Comparison of ENCODE assay signal across 24 cellular contexts in the genomic region with DNA sequence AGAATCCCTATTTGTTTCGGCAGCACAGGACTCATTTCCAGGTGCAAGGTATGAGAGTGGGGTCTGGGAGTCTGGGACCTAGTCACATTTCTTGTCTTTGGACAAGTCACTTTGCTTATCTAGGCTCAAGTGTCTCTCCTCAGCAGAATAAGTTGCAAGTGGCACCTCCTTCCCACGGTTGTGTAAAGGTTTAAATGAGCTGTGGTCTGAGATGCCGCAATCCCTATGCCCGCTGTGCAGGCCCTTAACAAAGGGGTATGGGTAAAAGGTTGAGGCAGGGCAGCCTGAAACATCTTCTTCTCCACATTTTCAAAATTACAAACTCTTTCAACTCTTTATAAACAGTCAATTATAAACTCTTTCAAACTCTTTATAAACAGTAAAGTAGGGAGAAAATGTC.
"Had no signal": no experiment of that assay in that cellular context is flagged by ENCODE, and none has a peak within 500 bp of the region (broad histone marks: within the 10 kb centered on the region; RNA-seq: fewer than 3 reads in every experiment).

No MANE protein-coding gene starts in this region.

- H3K27me3 Mint-ChIP-seq: central memory CD8-positive, alpha-beta T cell had no signal

- H3K9me3 ChIP-seq: gastroesophageal sphincter, suprapubic skin, upper lobe of right lung had no signal

- H3K27ac Mint-ChIP-seq: activated naive CD4-positive, alpha-beta T cell treated with anti-CD3 and anti-CD28 coated beads, Interleukin-2, amount 50 U/mL, for 72 hours; activated T-cell treated with anti-CD3 and anti-CD28 coated beads, Interleukin-2, amount 50 U/mL, for 72 hours; naive thymus-derived CD8-positive, alpha-beta T cell had no signal

- H3K36me3 Mint-ChIP-seq: activated naive CD4-positive, alpha-beta T cell treated with anti-CD3 and anti-CD28 coated beads, Interleukin-2, amount 50 U/mL, for 72 hours had no signal

- DNase-seq: activated CD4-positive, alpha-beta T cell treated with anti-CD3 and anti-CD28 coated beads for 4 hours; activated CD4-positive, alpha-beta T cell treated with anti-CD3 and anti-CD28 coated beads, Interleukin-2, amount 50 U/mL, for 4 hours; activated naive CD4-positive, alpha-beta T cell; activated T-cell treated with anti-CD3 and anti-CD28 coated beads for 4 hours; activated T-cell treated with anti-CD3 and anti-CD28 coated beads, Interleukin-2, amount 50 U/mL, for 72 hours; anterior cingulate cortex; effector memory CD4-positive, alpha-beta T cell; left cardiac atrium; midbrain; naive thymus-derived CD8-positive, alpha-beta T cell; occipital lobe; stimulated activated CD4-positive, alpha-beta T cell treated with anti-CD3 and anti-CD28 coated beads, Interleukin-15, amount 100 ng/mL, for 24 hours; stimulated activated CD4-positive, alpha-beta T cell treated with anti-CD3 and anti-CD28 coated beads, Interleukin-2, amount 100 ng/mL, for 24 hours; stimulated activated naive CD4-positive, alpha-beta T cell; tibial artery; upper lobe of right lung had no signal

- ATAC-seq: activated naive CD4-positive, alpha-beta T cell treated with anti-CD3 and anti-CD28 coated beads, Interleukin-2, amount 50 U/mL, for 72 hours; activated T-cell treated with anti-CD3 and anti-CD28 coated beads, Interleukin-2, amount 50 U/mL, for 72 hours; gastroesophageal sphincter; left cardiac atrium; naive thymus-derived CD8-positive, alpha-beta T cell; upper lobe of right lung had no signal

- H3K27ac ChIP-seq: hepatocyte, right atrium auricular region, suprapubic skin, tibial artery, upper lobe of right lung, VCaP had no signal

- H3K36me3 ChIP-seq: gastroesophageal sphincter, right atrium auricular region, suprapubic skin, tibial artery, upper lobe of right lung had no signal

- H3K9me3 Mint-ChIP-seq: activated T-cell treated with anti-CD3 and anti-CD28 coated beads, Interleukin-2, amount 50 U/mL, for 72 hours; central memory CD8-positive, alpha-beta T cell had no signal

- H3K4me3 ChIP-seq: gastroesophageal sphincter, hepatocyte, right atrium auricular region, suprapubic skin, tibial artery, upper lobe of right lung had no signal

- H3K27me3 ChIP-seq: gastroesophageal sphincter, hepatocyte, right atrium auricular region, suprapubic skin, tibial artery, upper lobe of right lung had no signal

- H3K4me1 ChIP-seq: right atrium auricular region, suprapubic skin, upper lobe of right lung had no signal

- H3K4me3 Mint-ChIP-seq: activated T-cell treated with anti-CD3 and anti-CD28 coated beads, Interleukin-2, amount 50 U/mL, for 72 hours; central memory CD8-positive, alpha-beta T cell; naive thymus-derived CD8-positive, alpha-beta T cell; neural crest cell had no signal
